8 cellular contexts compared by ENCODE assay signal in the genomic region with DNA sequence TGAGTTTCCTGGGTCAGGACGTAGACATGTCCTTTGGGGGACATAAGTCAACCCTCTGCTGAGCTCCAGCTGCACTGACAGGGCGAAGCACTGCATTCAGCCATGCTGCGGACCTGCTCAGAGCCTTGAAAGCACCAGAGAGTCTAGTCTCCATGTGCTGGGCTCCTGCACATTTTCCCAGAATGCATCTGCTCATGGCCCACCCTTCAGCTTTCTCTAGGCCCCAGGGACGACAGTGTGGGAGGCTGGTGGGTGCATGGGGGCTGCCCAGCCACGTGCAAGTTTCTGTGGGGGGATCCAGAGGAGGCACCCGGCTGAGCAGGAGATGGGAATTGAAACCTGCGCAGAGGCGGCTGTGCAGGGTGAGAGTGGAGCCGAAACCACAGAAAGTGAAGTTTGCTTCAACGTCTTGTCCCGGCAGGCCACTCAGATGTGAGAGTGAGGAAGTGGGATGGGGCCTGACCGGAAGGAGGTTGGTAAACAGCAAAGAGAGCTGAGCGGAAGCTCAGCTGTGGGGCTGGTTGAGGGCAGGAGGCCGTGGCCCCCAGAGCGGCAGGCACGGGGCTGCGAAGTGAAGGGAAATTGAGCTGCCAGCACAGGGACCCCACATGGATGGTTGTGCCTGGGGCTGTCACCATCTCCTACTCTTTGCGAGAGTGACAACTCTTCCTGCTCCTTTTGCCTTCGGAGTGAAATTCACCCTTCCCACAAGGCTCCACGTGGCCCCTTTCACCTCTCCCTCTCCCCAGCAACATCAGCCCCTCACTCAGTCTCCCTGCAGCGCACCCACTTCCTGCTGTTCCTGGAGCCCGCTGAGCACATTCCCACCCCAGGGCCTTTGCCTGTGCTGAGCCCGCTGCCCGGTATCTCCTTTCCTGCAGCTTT. TPM values are rescaled to one million over a fixed set of nuclear protein-coding genes. Genes with fewer than 3 reads are reported as not detected.
DNase-seq lines count a peak whose midpoint lies in the region; ATAC-seq, FAIRE-seq and TF ChIP-seq lines count a peak whose summit lies in the region.

No MANE protein-coding gene starts in this region.

- ATAC-seq in GM21619 (IDR thresholded peaks at IDR 0.05; ENCODE audit: unreplicated experiment) (peak; percentile 65), lower lobe of right lung (peak; percentile 82 to 88)

- TF ChIP-seq POLR2A in GM12892 (IDR thresholded peaks at IDR 0.05; ENCODE audit: low read depth, low read length) = peak; percentile 65

- H3K4me2 ChIP-seq in Loucy (ENCODE audit: low read depth, low read length, poor library complexity, severe bottlenecking) = peak overlapping the region; percentile 81

- peak overlapping the region; percentile 85 for H3K9ac ChIP-seq in Loucy (ENCODE audit: low read depth, low read length, poor library complexity, severe bottlenecking)

- no peaks in the 10 kb centered on the region for H3K9me2 ChIP-seq in Loucy (replicated peaks; ENCODE audit: low read depth, low read length)

- no peaks in the 10 kb centered on the region for H3K9me3 ChIP-seq in Loucy (ENCODE audit: insufficient read depth, low read depth, low read length)
- peaks cover 3% of the 10 kb centered on the region for H3K9me3 ChIP-seq in lower lobe of right lung

- 0 out of 2 replicates have a peak, but pooled peaks cover 3% of the 10 kb centered on the region for H3K79me2 ChIP-seq in Loucy (ENCODE audit: insufficient read depth, low read length)

- peak overlapping the region; percentile 34; the same call in 1 of the 2 replicates for H2AFZ ChIP-seq in Loucy (ENCODE audit: low read length)

- H3K4me1 ChIP-seq in Loucy (ENCODE audit: insufficient read depth, low read length, poor library complexity, severe bottlenecking) (peaks cover 46% of the 10 kb centered on the region), lower lobe of right lung (peaks cover 22% of the 10 kb centered on the region)

- H3K4me3 ChIP-seq in Loucy (ENCODE audit: low read length, poor library complexity, severe bottlenecking) (peak overlapping the region; percentile 71), lower lobe of right lung (peak overlapping the region; percentile 4)

- no peak for TF ChIP-seq CTCF in Loucy (conservative IDR thresholded peaks at IDR 0.05; ENCODE audit: low read length)
- no peak for TF ChIP-seq CTCF in lower lobe of right lung (IDR thresholded peaks at IDR 0.05)
- no peak for TF ChIP-seq CTCF in D721Med (IDR thresholded peaks at IDR 0.05; ENCODE audit: insufficient read depth, missing control alignments)

- FAIRE-seq in GM12892 (lab: Jason Lieb, UNC) = peak; percentile 99
- no peak for FAIRE-seq in D721Med (lab: Jason Lieb, UNC)
- FAIRE-seq in RCC 7860 (lab: Jason Lieb, UNC) = no peak

- no peaks in the 10 kb centered on the region for H3K36me3 ChIP-seq in Loucy (ENCODE audit: insufficient read depth, low read length)
- peaks cover 18% of the 10 kb centered on the region for H3K36me3 ChIP-seq in lower lobe of right lung

- no peaks in the 10 kb centered on the region for H4K20me1 ChIP-seq in Loucy (ENCODE audit: insufficient read depth, low read length, poor library complexity, severe bottlenecking)

- H3K27ac ChIP-seq in lower lobe of right lung = peak overlapping the region; percentile 83

- DNase-seq in GM12892 (ENCODE audit: insufficient read length) (peak; percentile 84), lower lobe of right lung (peak; percentile 85), D721Med (ENCODE audit: insufficient read length, low spot score) (no peak), H4 (ENCODE audit: low spot score) (no peak), RCC 7860 (ENCODE audit: low spot score) (no peak)
- DNase-seq in activated T-cell treated with anti-CD3 and anti-CD28 coated beads, Interleukin-2, amount 50 U/mL, for 48 hours = peak; percentile 71 to 76

- intact Hi-C loops in lower lobe of right lung (cut with DNase I) = no loop called here

- no peaks in the 10 kb centered on the region for H3K27me3 ChIP-seq in Loucy (ENCODE audit: insufficient read depth, low read length, poor library complexity, severe bottlenecking)
- no peaks in the 10 kb centered on the region for H3K27me3 ChIP-seq in lower lobe of right lung (ENCODE audit: low read depth)

- H3F3A ChIP-seq in Loucy (ENCODE audit: low read depth) = peaks cover 18% of the 10 kb centered on the region

RNA-seq across cellular contexts. Expression of a gene that starts 11.8 kb away (rescaled TPM):
- 37.2 TPM for polyA plus RNA-seq in GM12892 (2012; ENCODE audit: missing spikeins)
- 89.4 TPM for total RNA-seq in lower lobe of right lung
- 80.9 and 96.4 TPM in 2 replicates for total RNA-seq in H4 (2014; rRNA removed; shearing (Covaris generic))

RNA-seq across cellular contexts. Expression of a gene that starts 32.2 kb away (rescaled TPM):
- 23.3 TPM for polyA plus RNA-seq in GM12892 (2012; ENCODE audit: missing spikeins)
- total RNA-seq in lower lobe of right lung = 142 TPM
- total RNA-seq in H4 (2014; rRNA removed; shearing (Covaris generic)) = 89.9 and 95.2 TPM in 2 replicates

RNA-seq across cellular contexts. Expression of a gene that starts 52.9 kb away (rescaled TPM):
- 1.4 TPM for polyA plus RNA-seq in GM12892 (2012; ENCODE audit: missing spikeins)
- total RNA-seq in lower lobe of right lung = 27.0 TPM
- 3.6 and 4.8 TPM in 2 replicates for total RNA-seq in H4 (2014; rRNA removed; shearing (Covaris generic))

Comparison
In these comparisons a context has a peak if more than half of its experiments do, and no peak if none do; other contexts are left out.
1. DNase-seq: peak in GM12892 (single experiment), activated T-cell treated with anti-CD3 and anti-CD28 coated beads, Interleukin-2, amount 50 U/mL, for 48 hours (2 of 2) and lower lobe of right lung (single experiment); none in D721Med (single experiment), H4 (single experiment) and RCC 7860 (single experiment).